In the genomic region with DNA sequence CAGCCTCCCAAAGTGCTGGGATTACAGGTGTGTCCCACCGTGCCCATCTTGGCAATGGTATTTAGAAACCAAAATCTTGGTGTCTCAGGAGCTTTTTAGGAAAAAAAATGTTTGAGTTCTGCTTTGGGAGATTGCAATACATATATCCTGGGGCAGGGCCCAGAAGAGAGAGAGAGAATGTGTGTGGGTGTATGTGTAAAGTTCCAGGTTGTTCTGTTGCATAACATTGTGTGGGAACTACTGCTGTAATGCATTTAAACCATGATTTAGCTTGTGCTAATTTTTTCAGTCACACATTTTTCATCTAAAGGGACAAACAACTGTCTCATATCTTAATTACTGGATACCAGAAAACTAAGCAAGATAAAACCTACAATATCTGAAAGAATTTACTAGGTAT, we compare ENCODE assay signal across 18 cellular contexts.
DNase-seq lines count a peak whose midpoint lies in the region; ATAC-seq, FAIRE-seq and TF ChIP-seq lines count a peak whose summit lies in the region.
"Had no signal": no experiment of that assay in that cellular context is flagged by ENCODE, and none has a peak within 500 bp of the region (broad histone marks: within the 10 kb centered on the region; RNA-seq: fewer than 3 reads in every experiment).

No MANE protein-coding gene starts in this region.

- H3K23ac ChIP-seq in IMR-90 (ENCODE audit: low read depth, low read length): no peak overlapping the region

- H3K9ac ChIP-seq in IMR-90 (ENCODE audit: low read depth, low read length) (no peak overlapping the region), keratinocyte (ENCODE audit: control insufficient read depth, extremely low read depth, insufficient read depth, low read length) (no peak overlapping the region)

- FAIRE-seq in bronchial epithelial cell (lab: Jason Lieb, UNC) (no peak), keratinocyte (lab: Jason Lieb, UNC) (peak; percentile 76)
- FAIRE-seq: A549, G401.6, GM12891 had no signal

- no peak for TF ChIP-seq EP300 in gastroesophageal sphincter (IDR thresholded peaks at IDR 0.05)

- dilution Hi-C loops in IMR-90 (cut with HindIII; ENCODE audit: low sequenced_read_pairs, unreplicated experiment) (no loop called here), keratinocyte (cut with MboI; ENCODE audit: extremely low pct_ligation_motif_present, low sequenced_read_pairs) (no loop called here)

- H4K91ac ChIP-seq in IMR-90 (ENCODE audit: insufficient read depth, low read depth, low read length): no peak overlapping the region

- H2BK5ac ChIP-seq in IMR-90 (ENCODE audit: low read depth, low read length, poor library complexity, severe bottlenecking): no peak overlapping the region

- DNase-seq in AG10803 (ENCODE audit: low read depth) (peak; percentile 48), IMR-90 (no peak), bronchial epithelial cell (ENCODE audit: low read depth) (peak; percentile 76), keratinocyte (ENCODE audit: low read depth, low spot score) (no peak), NCI-H2196 treated with DMSO at 0.1 percent for 48 hours (lab: John Stamatoyannopoulos, UW; ENCODE audit: unreplicated experiment) (no peak), AG08396 (ENCODE audit: low spot score) (no peak)
- DNase-seq: CD4-positive, alpha-beta memory T cell; DMS79; MM.1S; NCI-H1436; NCI-H2081; NCI-H2227 treated with DMSO at 0.1 percent for 48 hours; NCI-H526 had no signal

- H3K9me3 ChIP-seq in IMR-90 (ENCODE audit: control insufficient read depth, insufficient read depth, low read length) (no peaks in the 10 kb centered on the region), keratinocyte (ENCODE audit: control insufficient read depth, low read depth, low read length) (no peaks in the 10 kb centered on the region), gastroesophageal sphincter (no peaks in the 10 kb centered on the region)
- H3K9me3 ChIP-seq: A549 had no signal

- in situ Hi-C loops in IMR-90 (cut with MboI; ENCODE audit: low sequenced_read_pairs): no loop called here

- no peak overlapping the region for H2AFZ ChIP-seq in IMR-90 (replicated peaks; ENCODE audit: low read length, poor library complexity)
- H2AFZ ChIP-seq in keratinocyte (ENCODE audit: control insufficient read depth, low read length): no peak overlapping the region

- H2BK15ac ChIP-seq in IMR-90 (ENCODE audit: low read depth, low read length): no peak overlapping the region

- TF ChIP-seq CTCF in AG10803 (conservative IDR thresholded peaks at IDR 0.05; ENCODE audit: low read length) (no peak), IMR-90 (conservative IDR thresholded peaks at IDR 0.05; ENCODE audit: low read depth, low read length) (no peak), bronchial epithelial cell (IDR thresholded peaks at IDR 0.05; ENCODE audit: insufficient read depth, low read length, severe bottlenecking) (no peak), keratinocyte (optimal IDR thresholded peaks at IDR 0.05 in 1 of 3, IDR thresholded peaks at IDR 0.05 in 1 of 3, conservative IDR thresholded peaks at IDR 0.05 in 1 of 3; ENCODE audit: extremely low read depth in 1 of 3, insufficient read depth in 2 of 3, low read length in 3 of 3) (no peak), gastroesophageal sphincter (IDR thresholded peaks at IDR 0.05) (no peak)

- H3K9me1 ChIP-seq in IMR-90 (ENCODE audit: insufficient read depth, low read length): peaks cover 4% of the 10 kb centered on the region; the same call in 1 of the 2 replicates
- no peaks in the 10 kb centered on the region for H3K9me1 ChIP-seq in keratinocyte (ENCODE audit: control insufficient read depth, extremely low read depth, insufficient read depth, low read length)

- ATAC-seq in IMR-90 (ENCODE audit: low read depth) (no peak), HG03280 (IDR thresholded peaks at IDR 0.05; ENCODE audit: unreplicated experiment) (no peak), gastroesophageal sphincter (no peak)
- ATAC-seq: A549 had no signal

- no CpG with 5 or more reads among the region's 1 CpG for WGBS in IMR-90 (ENCODE audit: extremely low coverage in 2 of 2, insufficient read length in 1 of 2), 2 experiments
- 92% methylated on average over 1 of the region's 1 CpG; no CpG with 5 or more reads in 1 of the 2 donors for WGBS in gastroesophageal sphincter (ENCODE audit: low coverage in 1 of 2), 2 donors

- H3K4me1 ChIP-seq in IMR-90 (ENCODE audit: control insufficient read depth, insufficient read depth, low read length) (peaks cover 7% of the 10 kb centered on the region), keratinocyte (ENCODE audit: control insufficient read depth, extremely low read depth, insufficient read depth, low read length) (peaks cover 15% of the 10 kb centered on the region), gastroesophageal sphincter (no peaks in the 10 kb centered on the region)

- H2AK9ac ChIP-seq in IMR-90 (replicated peaks; ENCODE audit: low read depth, low read length, poor library complexity): no peak overlapping the region

- H3K18ac ChIP-seq in IMR-90 (ENCODE audit: low read depth, low read length): no peak overlapping the region

- no peak overlapping the region for H3K56ac ChIP-seq in IMR-90 (ENCODE audit: extremely low read depth, insufficient read depth, low read length)

- POLR2A ChIA-PET in IMR-90 (lab: Charles Lee; ENCODE audit: unreplicated experiment): no interaction called here

- intact Hi-C loops in IMR-90 (cut with micrococcal nuclease): no loop called here

- no peak overlapping the region for H3K4ac ChIP-seq in IMR-90 (ENCODE audit: low read depth, low read length)

- H3K14ac ChIP-seq in IMR-90 (replicated peaks; ENCODE audit: low read depth, low read length): no peak overlapping the region

- H3K27me3 ChIP-seq in IMR-90 (ENCODE audit: control insufficient read depth, insufficient read depth, low read length): no peaks in the 10 kb centered on the region
- H3K27me3 ChIP-seq in bronchial epithelial cell (ENCODE audit: control insufficient read depth, insufficient read depth, low read length): no peaks in the 10 kb centered on the region
- no peaks in the 10 kb centered on the region for H3K27me3 ChIP-seq in keratinocyte (ENCODE audit: control insufficient read depth, extremely low read depth, insufficient read depth, low read length)
- no peaks in the 10 kb centered on the region for H3K27me3 ChIP-seq in gastroesophageal sphincter

- CTCF ChIA-PET in IMR-90 (lab: Yijun Ruan, JAX): interaction anchor here (1.3 kb wide), 1 partner anchor 12 kb away, joined by 4 read pairs; no protein-coding TSS in a partner anchor

- no peak overlapping the region for H2BK120ac ChIP-seq in IMR-90 (ENCODE audit: low read depth, low read length)

- BruUV-seq in IMR-90 (replicated peaks; lab: Mats Ljungman, UMichigan): no TSS peak

- H2AK5ac ChIP-seq in IMR-90 (ENCODE audit: low read depth, low read length): no peak overlapping the region

- no peak overlapping the region for H4K5ac ChIP-seq in IMR-90 (ENCODE audit: low read depth, low read length)

- no peak overlapping the region for H3K4me3 ChIP-seq in AG10803 (ENCODE audit: low read length)
- no peak overlapping the region for H3K4me3 ChIP-seq in IMR-90 (ENCODE audit: insufficient read depth, low read depth, low read length)
- H3K4me3 ChIP-seq in bronchial epithelial cell (ENCODE audit: low read depth, low read length): no peak overlapping the region
- H3K4me3 ChIP-seq in keratinocyte (ENCODE audit: control insufficient read depth in 2 of 3, extremely low read depth in 1 of 3, insufficient read depth in 2 of 3, low read depth in 1 of 3, low read length in 3 of 3): no peak overlapping the region
- H3K4me3 ChIP-seq in gastroesophageal sphincter: no peak overlapping the region
- H3K4me3 ChIP-seq: A549 had no signal

- H2BK20ac ChIP-seq in IMR-90 (ENCODE audit: low read depth, low read length): no peak overlapping the region

- no peaks in the 10 kb centered on the region for H3K79me2 ChIP-seq in keratinocyte (ENCODE audit: control insufficient read depth, insufficient read depth, low read length)

- no peaks in the 10 kb centered on the region for H3K79me1 ChIP-seq in IMR-90 (ENCODE audit: low read depth in 1 of 2, low read length in 2 of 2)

- no peak overlapping the region for H4K8ac ChIP-seq in IMR-90 (ENCODE audit: low read depth in 2 of 2, low read length in 2 of 2)

- H4K20me1 ChIP-seq in IMR-90 (ENCODE audit: insufficient read depth, low read length): no peaks in the 10 kb centered on the region
- H4K20me1 ChIP-seq in keratinocyte (ENCODE audit: control insufficient read depth, extremely low read depth, insufficient read depth, low read length): no peaks in the 10 kb centered on the region

- TF ChIP-seq RAD21 in IMR-90 (IDR thresholded peaks at IDR 0.05; ENCODE audit: low read length): no peak

- no peak for TF ChIP-seq POLR2A in IMR-90 (IDR thresholded peaks at IDR 0.05; ENCODE audit: low read depth, low read length)
- no peak for TF ChIP-seq POLR2A in gastroesophageal sphincter (IDR thresholded peaks at IDR 0.05)

- H3K27ac ChIP-seq in IMR-90 (ENCODE audit: insufficient read depth, low read length): no peak overlapping the region
- H3K27ac ChIP-seq in keratinocyte (ENCODE audit: control insufficient read depth, insufficient read depth, low read length): no peak overlapping the region
- no peak overlapping the region for H3K27ac ChIP-seq in gastroesophageal sphincter
- H3K27ac ChIP-seq: A549 had no signal

- H3K4me2 ChIP-seq in IMR-90 (ENCODE audit: low read depth, low read length) (no peak overlapping the region), keratinocyte (ENCODE audit: control insufficient read depth, extremely low read depth, insufficient read depth, low read depth, low read length) (no peak overlapping the region)
- H3K4me2 ChIP-seq: A549 had no signal

- no peaks in the 10 kb centered on the region for H3K36me3 ChIP-seq in IMR-90 (ENCODE audit: control insufficient read depth, insufficient read depth, low read length)
- H3K36me3 ChIP-seq in bronchial epithelial cell (ENCODE audit: control insufficient read depth, insufficient read depth, low read length): no peaks in the 10 kb centered on the region
- H3K36me3 ChIP-seq in keratinocyte (ENCODE audit: control insufficient read depth in 2 of 2, extremely low read depth in 1 of 2, insufficient read depth in 2 of 2, low read length in 2 of 2): no peaks in the 10 kb centered on the region
- H3K36me3 ChIP-seq in gastroesophageal sphincter: no peaks in the 10 kb centered on the region

TF ChIP-seq in IMR-90, 13 proteins besides CTCF, POLR2A, EP300 and RAD21 (continues in another document):
- no peak for TF ChIP-seq SMC3 (IDR thresholded peaks at IDR 0.05; ENCODE audit: low read depth, low read length)
- no peak for TF ChIP-seq CHD1 (IDR thresholded peaks at IDR 0.05; ENCODE audit: low read depth, low read length)
- no peak for TF ChIP-seq RFX5 (IDR thresholded peaks at IDR 0.05; ENCODE audit: low read depth, low read length)
- TF ChIP-seq MXI1 (IDR thresholded peaks at IDR 0.05; ENCODE audit: borderline replicate concordance, low read depth, low read length): no peak
- TF ChIP-seq, protein P1, sequence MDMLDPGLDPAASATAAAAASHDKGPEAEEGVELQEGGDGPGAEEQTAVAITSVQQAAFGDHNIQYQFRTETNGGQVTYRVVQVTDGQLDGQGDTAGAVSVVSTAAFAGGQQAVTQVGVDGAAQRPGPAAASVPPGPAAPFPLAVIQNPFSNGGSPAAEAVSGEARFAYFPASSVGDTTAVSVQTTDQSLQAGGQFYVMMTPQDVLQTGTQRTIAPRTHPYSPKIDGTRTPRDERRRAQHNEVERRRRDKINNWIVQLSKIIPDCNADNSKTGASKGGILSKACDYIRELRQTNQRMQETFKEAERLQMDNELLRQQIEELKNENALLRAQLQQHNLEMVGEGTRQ (IDR thresholded peaks at IDR 0.05; ENCODE audit: low read depth, low read length): no peak

Comparison
In these comparisons a context has a peak if more than half of its experiments do, and no peak if none do; other contexts are left out.
1. DNase-seq: peak in AG10803 (single experiment) and bronchial epithelial cell (single experiment); none in IMR-90 (single experiment), keratinocyte (single experiment), NCI-H2196 treated with DMSO at 0.1 percent for 48 hours (single experiment) and AG08396 (single experiment).